ENCODE assay signal across 1 cellular context in the genomic region with DNA sequence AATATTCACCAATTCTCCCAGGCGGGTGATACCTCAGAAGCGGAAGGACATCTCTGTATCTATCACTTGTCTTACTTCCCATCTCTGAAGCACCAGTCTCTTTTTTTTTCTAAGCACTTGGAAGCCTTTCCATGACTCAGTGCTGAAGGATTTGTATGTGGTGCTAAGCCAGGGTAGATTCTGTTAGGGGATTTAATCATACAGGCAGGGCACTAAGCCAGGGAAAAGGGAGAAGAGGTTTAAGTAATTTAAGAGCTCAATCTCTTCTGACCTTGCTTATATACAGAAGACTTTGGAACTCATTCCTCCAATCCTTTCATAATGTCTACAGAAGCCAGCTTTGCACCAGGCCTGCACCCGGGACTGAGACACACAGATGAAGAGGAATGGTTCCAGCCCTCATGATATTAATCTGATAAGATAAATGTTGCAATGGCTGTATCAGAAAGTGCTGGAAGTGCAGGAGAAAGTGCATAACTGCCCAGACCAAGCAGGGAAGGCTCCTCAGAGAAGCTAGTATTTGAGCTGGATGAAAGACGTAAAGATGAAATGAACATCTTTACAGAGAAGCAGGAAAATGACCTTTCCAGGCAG.
TF ChIP-seq lines count a peak whose summit lies in the region.

No MANE protein-coding gene starts in this region.

TF ChIP-seq in IMR-90, 13 proteins besides CTCF, POLR2A, EP300 and RAD21 (continued from another document):
- TF ChIP-seq ELK1 (IDR thresholded peaks at IDR 0.05; ENCODE audit: borderline replicate concordance, low read depth, low read length) (no peak), CHD1 (IDR thresholded peaks at IDR 0.05; ENCODE audit: low read depth, low read length) (no peak), MAZ (IDR thresholded peaks at IDR 0.05; ENCODE audit: borderline replicate concordance, low read depth, low read length) (no peak), CEBPB (IDR thresholded peaks at IDR 0.05; ENCODE audit: low read depth, low read length) (no peak)
